ENCODE assay signal across 16 cellular contexts in the genomic region with DNA sequence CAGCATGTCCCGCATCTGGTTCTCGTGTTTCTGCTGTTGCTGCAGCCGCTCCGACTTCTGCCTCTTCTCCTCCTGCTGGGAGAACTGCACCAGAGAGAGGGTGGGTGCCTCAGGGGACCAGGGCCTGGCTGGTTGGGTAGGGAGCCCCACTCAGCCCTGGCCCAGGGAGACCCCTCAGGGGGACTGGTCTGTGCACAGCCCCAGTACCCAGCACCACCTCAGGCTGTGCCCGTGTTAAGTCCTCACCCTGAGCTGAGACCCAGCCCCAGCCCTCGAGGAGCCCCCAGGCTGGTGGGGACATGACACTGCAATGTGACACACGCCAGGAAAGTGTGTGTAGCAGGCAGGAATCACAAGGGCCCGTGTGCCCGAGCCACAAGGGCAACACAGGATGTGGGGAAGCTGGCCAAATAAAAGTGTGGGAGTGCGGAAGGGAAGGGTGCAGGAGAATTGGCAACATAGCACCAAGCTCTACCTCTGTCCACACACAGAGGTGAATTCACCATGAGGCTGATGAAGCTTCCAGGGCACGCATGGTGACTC. TPM values are rescaled to one million over a fixed set of nuclear protein-coding genes. Genes with fewer than 3 reads are reported as not detected.
DNase-seq lines count a peak whose midpoint lies in the region; ATAC-seq and TF ChIP-seq lines count a peak whose summit lies in the region.
"Had no signal": no experiment of that assay in that cellular context is flagged by ENCODE, and none has a peak within 500 bp of the region (broad histone marks: within the 10 kb centered on the region; RNA-seq: fewer than 3 reads in every experiment).

No MANE protein-coding gene starts in this region.

- H3K79me2 ChIP-seq in DND-41 (ENCODE audit: insufficient read depth, low read length) (no peaks in the 10 kb centered on the region), smooth muscle cell (ENCODE audit: low read depth) (no peaks in the 10 kb centered on the region)

- DNase-seq in CD4-positive, alpha-beta T cell, result no peak
- DNase-seq in DND-41 (no peak), mesenteric fat pad (ENCODE audit: low spot score) (peak; percentile 81), spleen (peak; percentile 68), NCI-H2171 treated with DMSO at 0.1 percent for 48 hours (lab: John Stamatoyannopoulos, UW) (no peak), smooth muscle cell (lab: John Stamatoyannopoulos, UW; ENCODE audit: unreplicated experiment) (no peak)
- DNase-seq: BE2C, COR-L47, DMS153, GF-D8, HCEC 1CT, HFFc6 had no signal

- no peak overlapping the region for H3K9ac ChIP-seq in DND-41 (ENCODE audit: low read depth, low read length)
- H3K9ac ChIP-seq in smooth muscle cell (ENCODE audit: low read depth), result no peak overlapping the region

- H3K4me3 ChIP-seq in DND-41 (ENCODE audit: low read depth in 1 of 2, low read length in 2 of 2), result no peak overlapping the region
- no peak overlapping the region for H3K4me3 ChIP-seq in spleen
- no peak overlapping the region for H3K4me3 ChIP-seq in smooth muscle cell
- H3K4me3 ChIP-seq: A549 had no signal

- H3K27me3 ChIP-seq in CD4-positive, alpha-beta T cell (ENCODE audit: control insufficient read depth, insufficient read depth, low read length), result no peaks in the 10 kb centered on the region
- H3K27me3 ChIP-seq in DND-41 (ENCODE audit: insufficient read depth, low read length, poor library complexity) (no peaks in the 10 kb centered on the region), spleen (replicated peaks in 1 of 7) (no peaks in the 10 kb centered on the region), smooth muscle cell (ENCODE audit: low read depth) (no peaks in the 10 kb centered on the region)
- H3K27me3 ChIP-seq: BE2C had no signal

- WGBS in spleen, 5 donors, result 82 to 90% (median 90%) methylated on average over 8 to 11 of the region's 11 CpGs
- 95% methylated on average over 11 of the region's 11 CpGs for whole genome bisulfite sequencing in smooth muscle cell (ENCODE audit: low lambda C conversion rate)

- H3K4me1 ChIP-seq in DND-41 (ENCODE audit: insufficient read depth, low read length) (no peaks in the 10 kb centered on the region), spleen (peaks cover 0 to 13% (median 0%) of the 10 kb centered on the region in 6 donors), smooth muscle cell (ENCODE audit: low read depth) (no peaks in the 10 kb centered on the region)
- H3K4me1 ChIP-seq: A549, BE2C had no signal

- no peaks in the 10 kb centered on the region for H3K27me3 Mint-ChIP-seq in CD4-positive, alpha-beta T cell

- no peak for TF ChIP-seq POLR2A in spleen (IDR thresholded peaks at IDR 0.05)

- CTCF ChIA-PET in CD4-positive, alpha-beta T cell (lab: Charles Lee), result no interaction called here

- no peak overlapping the region for H3K4me3 Mint-ChIP-seq in CD4-positive, alpha-beta T cell
- H3K4me3 Mint-ChIP-seq: CD8-positive, alpha-beta T cell; HFFc6 had no signal

- no peaks in the 10 kb centered on the region for H3F3A ChIP-seq in smooth muscle cell (ENCODE audit: low read depth)

- ATAC-seq in CD4-positive, alpha-beta T cell (ENCODE audit: poor library complexity), result no peak
- ATAC-seq in DND-41 (ENCODE audit: insufficient read depth, low read depth), result peak; percentile 31; the same call in 1 of the 3 replicates
- ATAC-seq: CD8-positive, alpha-beta T cell; HepG2 had no signal

- H4K20me1 ChIP-seq in DND-41 (ENCODE audit: insufficient read depth, low read length) (no peaks in the 10 kb centered on the region), smooth muscle cell (ENCODE audit: low read depth) (no peaks in the 10 kb centered on the region)

- H3K4me2 ChIP-seq in DND-41 (ENCODE audit: insufficient read depth, low read length), result no peak overlapping the region
- no peak overlapping the region for H3K4me2 ChIP-seq in smooth muscle cell
- H3K4me2 ChIP-seq: A549 had no signal

- H3K4me1 Mint-ChIP-seq in CD4-positive, alpha-beta T cell (ENCODE audit: low read depth), result peaks cover 36% of the 10 kb centered on the region

- H3K36me3 ChIP-seq in DND-41 (ENCODE audit: insufficient read depth, low read length), result peaks cover 49% of the 10 kb centered on the region
- peaks cover 7 to 100% (median 94%) of the 10 kb centered on the region in 6 donors for H3K36me3 ChIP-seq in spleen
- H3K36me3 ChIP-seq in smooth muscle cell (ENCODE audit: low read depth), result no peaks in the 10 kb centered on the region
- H3K36me3 ChIP-seq: BE2C had no signal

- H3K27ac ChIP-seq in CD4-positive, alpha-beta T cell (ENCODE audit: low read depth, low read length), result peak overlapping the region; percentile 31
- H3K27ac ChIP-seq in DND-41 (ENCODE audit: low read length) (no peak overlapping the region), spleen (no peak overlapping the region), smooth muscle cell (ENCODE audit: low read depth) (no peak overlapping the region)
- H3K27ac ChIP-seq: A549, C4-2B had no signal

- intact Hi-C loops in CD4-positive, alpha-beta T cell (cut with DNase I, micrococcal nuclease), result loop anchor here in 1 of 2 experiments (5.0 kb wide), 1 partner anchor 47 kb away; a partner anchor contains a TSS
- intact Hi-C loops in spleen (cut with DNase I; ENCODE audit: low total_unique reads), result no loop called here

- POLR2A ChIA-PET in CD4-positive, alpha-beta T cell (lab: Charles Lee), result interaction anchor here (1.0 to 1.9 kb wide), 3 partner anchors 10 to 48 kb away, joined by 3 to 8 read pairs (median 4); a partner anchor contains a TSS

- H3K27ac Mint-ChIP-seq in CD4-positive, alpha-beta T cell, result no peak overlapping the region
- H3K27ac Mint-ChIP-seq: CD8-positive, alpha-beta T cell; HFFc6 had no signal

- H2AFZ ChIP-seq in DND-41 (ENCODE audit: low read depth, low read length), result no peak overlapping the region
- H2AFZ ChIP-seq in smooth muscle cell (ENCODE audit: low read depth), result no peak overlapping the region

- no peaks in the 10 kb centered on the region for H3K9me3 Mint-ChIP-seq in CD4-positive, alpha-beta T cell
- H3K9me3 Mint-ChIP-seq: CD8-positive, alpha-beta T cell; HFFc6 had no signal

- H3K9me3 ChIP-seq in CD4-positive, alpha-beta T cell (ENCODE audit: control insufficient read depth, low read length), result no peaks in the 10 kb centered on the region
- H3K9me3 ChIP-seq in DND-41 (ENCODE audit: insufficient read depth, low read length, severe bottlenecking), result no peaks in the 10 kb centered on the region
- no peaks in the 10 kb centered on the region for H3K9me3 ChIP-seq in spleen
- no peaks in the 10 kb centered on the region for H3K9me3 ChIP-seq in smooth muscle cell (replicated peaks; ENCODE audit: low read depth)
- H3K9me3 ChIP-seq: A549, BE2C had no signal

- peaks cover 95% of the 10 kb centered on the region for H3K36me3 Mint-ChIP-seq in CD4-positive, alpha-beta T cell (ENCODE audit: low read depth)

- TF ChIP-seq CTCF in CD4-positive, alpha-beta T cell (IDR thresholded peaks at IDR 0.05), result no peak
- TF ChIP-seq CTCF in DND-41 (IDR thresholded peaks at IDR 0.05; ENCODE audit: borderline replicate concordance, extremely low read depth, low read length, poor library complexity, severe bottlenecking), result no peak
- TF ChIP-seq CTCF in spleen (IDR thresholded peaks at IDR 0.05 in 8 of 11, conservative IDR thresholded peaks at IDR 0.05 in 3 of 11), result no peak
- TF ChIP-seq CTCF in smooth muscle cell (IDR thresholded peaks at IDR 0.05; ENCODE audit: borderline replicate concordance, insufficient read depth, poor library complexity, severe bottlenecking), result no peak

RNA-seq across cellular contexts. Expression of a gene that starts 48.2 kb away (rescaled TPM):
- 10 to 100 TPM; 20.9 to 24.0 TPM for total RNA-seq in CD4-positive, alpha-beta T cell
- total RNA-seq in mesenteric fat pad (43.9 TPM), spleen (10 to 100 TPM; 40.6 to 72.1 (median 64.5) TPM), smooth muscle cell (83.0 and 83.7 TPM in 2 replicates)
- polyA plus RNA-seq in spleen (10 to 100 TPM in 1 of 3 donors, 1 to 10 TPM in 2; 7.5 to 14.5 (median 8.3) TPM), smooth muscle cell (27.4 and 30.6 TPM in 2 replicates)

Comparison
In these comparisons a context has a peak if more than half of its experiments do, and no peak if none do; other contexts are left out.
1. DNase-seq: peak in mesenteric fat pad (single experiment) and spleen (single experiment); none in CD4-positive, alpha-beta T cell (0 of 10), DND-41 (single experiment), NCI-H2171 treated with DMSO at 0.1 percent for 48 hours (single experiment) and smooth muscle cell (single experiment).